20 cellular contexts compared by ENCODE assay signal in the genomic region with DNA sequence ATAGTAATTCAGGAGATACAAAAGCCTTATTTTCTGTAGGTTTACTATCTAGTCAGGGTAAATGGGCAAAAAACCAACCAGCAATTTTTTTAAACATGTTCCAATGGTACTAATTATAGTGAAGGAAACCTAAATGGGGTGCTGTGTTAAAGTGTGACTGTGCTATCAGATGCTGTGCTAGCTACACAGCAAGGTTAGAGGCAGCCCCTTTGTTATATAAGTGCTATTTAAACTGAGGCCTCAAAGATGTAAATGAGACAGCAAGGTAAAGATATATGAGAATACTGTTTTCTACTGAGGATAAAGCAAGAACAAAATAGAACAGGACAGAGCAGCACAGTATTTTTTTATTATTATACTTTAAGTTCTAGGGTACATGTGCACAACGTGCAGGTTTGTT.
A peak's percentile ranks its signal among the peaks of the same experiment; 100 is the strongest.
DNase-seq lines count a peak whose midpoint lies in the region; ATAC-seq, FAIRE-seq and TF ChIP-seq lines count a peak whose summit lies in the region.
"Had no signal": no experiment of that assay in that cellular context is flagged by ENCODE, and none has a peak within 500 bp of the region (broad histone marks: within the 10 kb centered on the region; RNA-seq: fewer than 3 reads in every experiment).

No MANE protein-coding gene starts in this region.

- no peak for TF ChIP-seq EP300 in K562 (IDR thresholded peaks at IDR 0.05; ENCODE audit: low read length)

- ATAC-seq in K562 (peak; percentile 34; the same call in 2 of the 3 replicates), GM21737 (IDR thresholded peaks at IDR 0.05; ENCODE audit: unreplicated experiment) (no peak)
- ATAC-seq: A549; CD8-positive, alpha-beta T cell; GM12878 had no signal

- in situ Hi-C loops in K562 (cut with MboI) = no loop called here

- TF ChIP-seq CTCF in K562 (IDR thresholded peaks at IDR 0.05 in 2 of 3, conservative IDR thresholded peaks at IDR 0.05 in 1 of 3; ENCODE audit: insufficient read depth in 2 of 3, low read depth in 1 of 3, low read length in 3 of 3) = no peak
- no peak for TF ChIP-seq CTCF in vagina (IDR thresholded peaks at IDR 0.05)

- BruUV-seq in K562 (replicated peaks; lab: Mats Ljungman, UMichigan) = no TSS peak

- H3K4me2 ChIP-seq in K562 (ENCODE audit: insufficient read depth, low read length) = no peak overlapping the region
- H3K4me2 ChIP-seq: A549; BLaER1 treated with 17β-estradiol and CSF1 and Interleukin-3, amounts not matched to agents 10 nM and 100 nM had no signal

- WGBS in K562 (ENCODE audit: insufficient coverage, low coverage, missing lambda C conversion rate) = 44% methylated on average over 1 of the region's 1 CpG

- no peak for FAIRE-seq in K562 (lab: Jason Lieb, UNC)
- FAIRE-seq: GM12878, GM12892 had no signal

- no peak for TF ChIP-seq RAD21 in K562 (CRISPR knock-in tag; conservative IDR thresholded peaks at IDR 0.05 in 1 of 2, IDR thresholded peaks at IDR 0.05 in 1 of 2)

- H3K36me3 ChIP-seq in K562 (ENCODE audit: control insufficient read depth, insufficient read depth, low read length) (no peaks in the 10 kb centered on the region), vagina (no peaks in the 10 kb centered on the region)
- H3K36me3 ChIP-seq: BLaER1 treated with 17β-estradiol and CSF1 and Interleukin-3, amounts not matched to agents 10 nM and 100 nM had no signal

- CTCF ChIA-PET in K562 (lab: Yijun Ruan, JAX; ENCODE audit: low intra/inter-chr PET ratio) = no interaction called here

- TF ChIP-seq POLR2A in K562 (conservative IDR thresholded peaks at IDR 0.05) (no peak), vagina (IDR thresholded peaks at IDR 0.05) (no peak)

- no peaks in the 10 kb centered on the region; a peak in 1 of 5 replicates for H3K4me1 ChIP-seq in K562 (replicated peaks in 1 of 2; ENCODE audit: control insufficient read depth in 2 of 2, insufficient read depth in 2 of 2, low read length in 2 of 2)
- H3K4me1 ChIP-seq in vagina = no peaks in the 10 kb centered on the region
- H3K4me1 ChIP-seq: A549; BLaER1 treated with 17β-estradiol and CSF1 and Interleukin-3, amounts not matched to agents 10 nM and 100 nM; Caco-2 had no signal

- POLR2A ChIA-PET in K562 (lab: Yijun Ruan, JAX) = no interaction called here

- H3K9me1 ChIP-seq in K562 (ENCODE audit: control insufficient read depth, insufficient read depth, low read length) = no peaks in the 10 kb centered on the region

- H3K4me3 ChIP-seq in K562 (no peak overlapping the region), vagina (no peak overlapping the region)
- H3K4me3 ChIP-seq: A549; BLaER1 treated with 17β-estradiol and CSF1 and Interleukin-3, amounts not matched to agents 10 nM and 100 nM; GM12878 had no signal

- H3K27ac ChIP-seq in K562 (ENCODE audit: extremely low read depth, low read depth, low read length) (no peak overlapping the region), vagina (no peak overlapping the region)
- H3K27ac ChIP-seq: 22Rv1; A549; BLaER1 treated with 17β-estradiol and CSF1 and Interleukin-3, amounts not matched to agents 10 nM and 100 nM; C4-2B had no signal

- H2AFZ ChIP-seq in K562 (ENCODE audit: low read depth, low read length) = peak overlapping the region; percentile 30; the same call in 1 of the 2 replicates

- H3K9ac ChIP-seq in K562 (ENCODE audit: insufficient read depth in 1 of 2, low read depth in 2 of 2, low read length in 2 of 2) = no peak overlapping the region
- H3K9ac ChIP-seq: BLaER1 treated with 17β-estradiol and CSF1 and Interleukin-3, amounts not matched to agents 10 nM and 100 nM had no signal

- DNase-seq in NCI-H2107 treated with DMSO at 0.1 percent for 48 hours (lab: John Stamatoyannopoulos, UW; ENCODE audit: unreplicated experiment) (peak; percentile 43), NCI-H2107 (lab: John Stamatoyannopoulos, UW) (no peak), NCI-H69 (lab: John Stamatoyannopoulos, UW) (peak; percentile 8), K562 (ENCODE audit: extremely low read depth in 1 of 4, low spot score in 3 of 4) (no peak), vagina (ENCODE audit: extremely low spot score in 2 of 2) (no peak)
- DNase-seq: AML-193; Caco-2; Calu3; CD4-positive, alpha-beta T cell; CD8-positive, alpha-beta T cell; DMS79 treated with DMSO at 0.1 percent for 48 hours; EL; GDM1 had no signal

- H3K79me2 ChIP-seq in K562 (ENCODE audit: control insufficient read depth, insufficient read depth, low read length) = no peaks in the 10 kb centered on the region

- H4K20me1 ChIP-seq in K562 (replicated peaks; ENCODE audit: control insufficient read depth, insufficient read depth, low read length) = no peaks in the 10 kb centered on the region
- H4K20me1 ChIP-seq: BLaER1 treated with 17β-estradiol and CSF1 and Interleukin-3, amounts not matched to agents 10 nM and 100 nM had no signal

- intact Hi-C loops in K562 (cut with micrococcal nuclease) (no loop called here), vagina (cut with DNase I) (no loop called here)

- H3K9me3 ChIP-seq in K562 (replicated peaks; ENCODE audit: control insufficient read depth, insufficient read depth, low read depth, low read length) (no peaks in the 10 kb centered on the region; the same call in 1 of the 2 replicates), vagina (no peaks in the 10 kb centered on the region)
- H3K9me3 ChIP-seq: A549; BLaER1 treated with 17β-estradiol and CSF1 and Interleukin-3, amounts not matched to agents 10 nM and 100 nM; Caco-2 had no signal

- H3K27me3 ChIP-seq in K562 (ENCODE audit: control insufficient read depth in 2 of 2, insufficient read depth in 2 of 2, low read length in 2 of 2) (no peaks in the 10 kb centered on the region), vagina (no peaks in the 10 kb centered on the region)
- H3K27me3 ChIP-seq: BLaER1 treated with 17β-estradiol and CSF1 and Interleukin-3, amounts not matched to agents 10 nM and 100 nM had no signal

TF ChIP-seq in K562, 482 proteins besides CTCF, POLR2A, EP300 and RAD21:
- TF ChIP-seq HCFC1 (IDR thresholded peaks at IDR 0.05; ENCODE audit: low read depth, low read length) = no peak
- no peak for TF ChIP-seq ETV6 (IDR thresholded peaks at IDR 0.05; ENCODE audit: borderline replicate concordance in 1 of 2, low read depth in 2 of 2, low read length in 1 of 2)
- TF ChIP-seq ETV6 (CRISPR knock-in tag; IDR thresholded peaks at IDR 0.05; ENCODE audit: borderline replicate concordance) = no peak
- no peak for TF ChIP-seq ZNF217 (CRISPR knock-in tag; IDR thresholded peaks at IDR 0.05)
- TF ChIP-seq, protein P1, sequence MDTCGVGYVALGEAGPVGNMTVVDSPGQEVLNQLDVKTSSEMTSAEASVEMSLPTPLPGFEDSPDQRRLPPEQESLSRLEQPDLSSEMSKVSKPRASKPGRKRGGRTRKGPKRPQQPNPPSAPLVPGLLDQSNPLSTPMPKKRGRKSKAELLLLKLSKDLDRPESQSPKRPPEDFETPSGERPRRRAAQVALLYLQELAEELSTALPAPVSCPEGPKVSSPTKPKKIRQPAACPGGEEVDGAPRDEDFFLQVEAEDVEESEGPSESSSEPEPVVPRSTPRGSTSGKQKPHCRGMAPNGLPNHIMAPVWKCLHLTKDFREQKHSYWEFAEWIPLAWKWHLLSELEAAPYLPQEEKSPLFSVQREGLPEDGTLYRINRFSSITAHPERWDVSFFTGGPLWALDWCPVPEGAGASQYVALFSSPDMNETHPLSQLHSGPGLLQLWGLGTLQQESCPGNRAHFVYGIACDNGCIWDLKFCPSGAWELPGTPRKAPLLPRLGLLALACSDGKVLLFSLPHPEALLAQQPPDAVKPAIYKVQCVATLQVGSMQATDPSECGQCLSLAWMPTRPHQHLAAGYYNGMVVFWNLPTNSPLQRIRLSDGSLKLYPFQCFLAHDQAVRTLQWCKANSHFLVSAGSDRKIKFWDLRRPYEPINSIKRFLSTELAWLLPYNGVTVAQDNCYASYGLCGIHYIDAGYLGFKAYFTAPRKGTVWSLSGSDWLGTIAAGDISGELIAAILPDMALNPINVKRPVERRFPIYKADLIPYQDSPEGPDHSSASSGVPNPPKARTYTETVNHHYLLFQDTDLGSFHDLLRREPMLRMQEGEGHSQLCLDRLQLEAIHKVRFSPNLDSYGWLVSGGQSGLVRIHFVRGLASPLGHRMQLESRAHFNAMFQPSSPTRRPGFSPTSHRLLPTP (IDR thresholded peaks at IDR 0.05; ENCODE audit: borderline replicate concordance, extremely low read depth, insufficient read length) = no peak
- no peak for TF ChIP-seq CXXC5 (CRISPR knock-in tag; IDR thresholded peaks at IDR 0.05)
- no peak for TF ChIP-seq POLR3A (IDR thresholded peaks at IDR 0.05; ENCODE audit: borderline replicate concordance, extremely low read depth, insufficient read depth, insufficient read length)
- no peak for TF ChIP-seq ZC3H11A (IDR thresholded peaks at IDR 0.05; ENCODE audit: low read depth, low read length)
- no peak for TF ChIP-seq FIP1L1 (IDR thresholded peaks at IDR 0.05; ENCODE audit: low read depth, low read length, poor library complexity, severe bottlenecking)
- no peak for TF ChIP-seq MTA3 (IDR thresholded peaks at IDR 0.05; ENCODE audit: borderline replicate concordance)
- TF ChIP-seq TCF3 (CRISPR knock-in tag; IDR thresholded peaks at IDR 0.05) = no peak
- TF ChIP-seq, protein P2, sequence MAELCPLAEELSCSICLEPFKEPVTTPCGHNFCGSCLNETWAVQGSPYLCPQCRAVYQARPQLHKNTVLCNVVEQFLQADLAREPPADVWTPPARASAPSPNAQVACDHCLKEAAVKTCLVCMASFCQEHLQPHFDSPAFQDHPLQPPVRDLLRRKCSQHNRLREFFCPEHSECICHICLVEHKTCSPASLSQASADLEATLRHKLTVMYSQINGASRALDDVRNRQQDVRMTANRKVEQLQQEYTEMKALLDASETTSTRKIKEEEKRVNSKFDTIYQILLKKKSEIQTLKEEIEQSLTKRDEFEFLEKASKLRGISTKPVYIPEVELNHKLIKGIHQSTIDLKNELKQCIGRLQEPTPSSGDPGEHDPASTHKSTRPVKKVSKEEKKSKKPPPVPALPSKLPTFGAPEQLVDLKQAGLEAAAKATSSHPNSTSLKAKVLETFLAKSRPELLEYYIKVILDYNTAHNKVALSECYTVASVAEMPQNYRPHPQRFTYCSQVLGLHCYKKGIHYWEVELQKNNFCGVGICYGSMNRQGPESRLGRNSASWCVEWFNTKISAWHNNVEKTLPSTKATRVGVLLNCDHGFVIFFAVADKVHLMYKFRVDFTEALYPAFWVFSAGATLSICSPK (IDR thresholded peaks at IDR 0.05; ENCODE audit: borderline replicate concordance) = no peak

Comparison
In these comparisons a context has a peak if more than half of its experiments do, and no peak if none do; other contexts are left out.
1. DNase-seq: peak in NCI-H2107 treated with DMSO at 0.1 percent for 48 hours (single experiment) and NCI-H69 (single experiment); none in NCI-H2107 (single experiment), K562 (0 of 4) and vagina (0 of 2).